Comparison of ENCODE assay signal across 1 cellular context in the genomic region with DNA sequence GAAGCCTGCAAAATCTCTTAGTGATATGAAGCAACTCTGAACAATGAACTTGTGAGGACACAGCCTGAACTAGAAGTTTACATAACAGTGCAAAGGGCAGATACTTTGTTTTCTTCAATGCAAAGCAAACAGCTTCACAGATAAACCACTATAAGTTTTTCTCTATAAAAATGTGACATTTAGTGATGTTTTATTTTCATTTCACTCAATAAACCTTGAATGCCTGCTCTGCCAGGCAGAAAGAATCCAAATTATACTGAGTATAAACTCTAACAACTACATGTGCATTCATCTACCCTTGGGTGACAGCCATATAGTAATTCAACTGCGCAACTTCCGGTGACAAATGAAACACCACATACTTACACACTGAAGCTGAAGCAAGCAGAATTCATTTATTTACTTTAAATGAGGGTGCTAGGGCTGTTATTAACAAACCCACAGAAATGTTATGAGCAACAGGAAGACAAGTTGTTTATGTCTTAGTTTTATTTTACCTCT.
TF ChIP-seq lines count a peak whose summit lies in the region.

No MANE protein-coding gene starts in this region.

TF ChIP-seq in HepG2, 621 proteins besides CTCF, POLR2A, EP300 and RAD21 (continued from another document and continues in another):
- TF ChIP-seq, protein P1, sequence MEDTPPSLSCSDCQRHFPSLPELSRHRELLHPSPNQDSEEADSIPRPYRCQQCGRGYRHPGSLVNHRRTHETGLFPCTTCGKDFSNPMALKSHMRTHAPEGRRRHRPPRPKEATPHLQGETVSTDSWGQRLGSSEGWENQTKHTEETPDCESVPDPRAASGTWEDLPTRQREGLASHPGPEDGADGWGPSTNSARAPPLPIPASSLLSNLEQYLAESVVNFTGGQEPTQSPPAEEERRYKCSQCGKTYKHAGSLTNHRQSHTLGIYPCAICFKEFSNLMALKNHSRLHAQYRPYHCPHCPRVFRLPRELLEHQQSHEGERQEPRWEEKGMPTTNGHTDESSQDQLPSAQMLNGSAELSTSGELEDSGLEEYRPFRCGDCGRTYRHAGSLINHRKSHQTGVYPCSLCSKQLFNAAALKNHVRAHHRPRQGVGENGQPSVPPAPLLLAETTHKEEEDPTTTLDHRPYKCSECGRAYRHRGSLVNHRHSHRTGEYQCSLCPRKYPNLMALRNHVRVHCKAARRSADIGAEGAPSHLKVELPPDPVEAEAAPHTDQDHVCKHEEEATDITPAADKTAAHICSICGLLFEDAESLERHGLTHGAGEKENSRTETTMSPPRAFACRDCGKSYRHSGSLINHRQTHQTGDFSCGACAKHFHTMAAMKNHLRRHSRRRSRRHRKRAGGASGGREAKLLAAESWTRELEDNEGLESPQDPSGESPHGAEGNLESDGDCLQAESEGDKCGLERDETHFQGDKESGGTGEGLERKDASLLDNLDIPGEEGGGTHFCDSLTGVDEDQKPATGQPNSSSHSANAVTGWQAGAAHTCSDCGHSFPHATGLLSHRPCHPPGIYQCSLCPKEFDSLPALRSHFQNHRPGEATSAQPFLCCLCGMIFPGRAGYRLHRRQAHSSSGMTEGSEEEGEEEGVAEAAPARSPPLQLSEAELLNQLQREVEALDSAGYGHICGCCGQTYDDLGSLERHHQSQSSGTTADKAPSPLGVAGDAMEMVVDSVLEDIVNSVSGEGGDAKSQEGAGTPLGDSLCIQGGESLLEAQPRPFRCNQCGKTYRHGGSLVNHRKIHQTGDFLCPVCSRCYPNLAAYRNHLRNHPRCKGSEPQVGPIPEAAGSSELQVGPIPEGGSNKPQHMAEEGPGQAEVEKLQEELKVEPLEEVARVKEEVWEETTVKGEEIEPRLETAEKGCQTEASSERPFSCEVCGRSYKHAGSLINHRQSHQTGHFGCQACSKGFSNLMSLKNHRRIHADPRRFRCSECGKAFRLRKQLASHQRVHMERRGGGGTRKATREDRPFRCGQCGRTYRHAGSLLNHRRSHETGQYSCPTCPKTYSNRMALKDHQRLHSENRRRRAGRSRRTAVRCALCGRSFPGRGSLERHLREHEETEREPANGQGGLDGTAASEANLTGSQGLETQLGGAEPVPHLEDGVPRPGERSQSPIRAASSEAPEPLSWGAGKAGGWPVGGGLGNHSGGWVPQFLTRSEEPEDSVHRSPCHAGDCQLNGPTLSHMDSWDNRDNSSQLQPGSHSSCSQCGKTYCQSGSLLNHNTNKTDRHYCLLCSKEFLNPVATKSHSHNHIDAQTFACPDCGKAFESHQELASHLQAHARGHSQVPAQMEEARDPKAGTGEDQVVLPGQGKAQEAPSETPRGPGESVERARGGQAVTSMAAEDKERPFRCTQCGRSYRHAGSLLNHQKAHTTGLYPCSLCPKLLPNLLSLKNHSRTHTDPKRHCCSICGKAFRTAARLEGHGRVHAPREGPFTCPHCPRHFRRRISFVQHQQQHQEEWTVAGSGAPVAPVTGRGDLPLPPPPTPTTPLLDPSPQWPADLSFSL (CRISPR knock-in tag; IDR thresholded peaks at IDR 0.05): 0 out of 2 replicates have a peak, but pooled peaks have one; percentile 69
- TF ChIP-seq, protein P2, sequence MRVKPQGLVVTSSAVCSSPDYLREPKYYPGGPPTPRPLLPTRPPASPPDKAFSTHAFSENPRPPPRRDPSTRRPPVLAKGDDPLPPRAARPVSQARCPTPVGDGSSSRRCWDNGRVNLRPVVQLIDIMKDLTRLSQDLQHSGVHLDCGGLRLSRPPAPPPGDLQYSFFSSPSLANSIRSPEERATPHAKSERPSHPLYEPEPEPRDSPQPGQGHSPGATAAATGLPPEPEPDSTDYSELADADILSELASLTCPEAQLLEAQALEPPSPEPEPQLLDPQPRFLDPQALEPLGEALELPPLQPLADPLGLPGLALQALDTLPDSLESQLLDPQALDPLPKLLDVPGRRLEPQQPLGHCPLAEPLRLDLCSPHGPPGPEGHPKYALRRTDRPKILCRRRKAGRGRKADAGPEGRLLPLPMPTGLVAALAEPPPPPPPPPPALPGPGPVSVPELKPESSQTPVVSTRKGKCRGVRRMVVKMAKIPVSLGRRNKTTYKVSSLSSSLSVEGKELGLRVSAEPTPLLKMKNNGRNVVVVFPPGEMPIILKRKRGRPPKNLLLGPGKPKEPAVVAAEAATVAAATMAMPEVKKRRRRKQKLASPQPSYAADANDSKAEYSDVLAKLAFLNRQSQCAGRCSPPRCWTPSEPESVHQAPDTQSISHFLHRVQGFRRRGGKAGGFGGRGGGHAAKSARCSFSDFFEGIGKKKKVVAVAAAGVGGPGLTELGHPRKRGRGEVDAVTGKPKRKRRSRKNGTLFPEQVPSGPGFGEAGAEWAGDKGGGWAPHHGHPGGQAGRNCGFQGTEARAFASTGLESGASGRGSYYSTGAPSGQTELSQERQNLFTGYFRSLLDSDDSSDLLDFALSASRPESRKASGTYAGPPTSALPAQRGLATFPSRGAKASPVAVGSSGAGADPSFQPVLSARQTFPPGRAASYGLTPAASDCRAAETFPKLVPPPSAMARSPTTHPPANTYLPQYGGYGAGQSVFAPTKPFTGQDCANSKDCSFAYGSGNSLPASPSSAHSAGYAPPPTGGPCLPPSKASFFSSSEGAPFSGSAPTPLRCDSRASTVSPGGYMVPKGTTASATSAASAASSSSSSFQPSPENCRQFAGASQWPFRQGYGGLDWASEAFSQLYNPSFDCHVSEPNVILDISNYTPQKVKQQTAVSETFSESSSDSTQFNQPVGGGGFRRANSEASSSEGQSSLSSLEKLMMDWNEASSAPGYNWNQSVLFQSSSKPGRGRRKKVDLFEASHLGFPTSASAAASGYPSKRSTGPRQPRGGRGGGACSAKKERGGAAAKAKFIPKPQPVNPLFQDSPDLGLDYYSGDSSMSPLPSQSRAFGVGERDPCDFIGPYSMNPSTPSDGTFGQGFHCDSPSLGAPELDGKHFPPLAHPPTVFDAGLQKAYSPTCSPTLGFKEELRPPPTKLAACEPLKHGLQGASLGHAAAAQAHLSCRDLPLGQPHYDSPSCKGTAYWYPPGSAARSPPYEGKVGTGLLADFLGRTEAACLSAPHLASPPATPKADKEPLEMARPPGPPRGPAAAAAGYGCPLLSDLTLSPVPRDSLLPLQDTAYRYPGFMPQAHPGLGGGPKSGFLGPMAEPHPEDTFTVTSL (CRISPR knock-in tag; IDR thresholded peaks at IDR 0.05; ENCODE audit: borderline replicate concordance): peak; percentile 76; the same call in 1 of the 2 replicates
- TF ChIP-seq NFE2L2 (IDR thresholded peaks at IDR 0.05; ENCODE audit: low read length) (no peak), KLF16 (CRISPR knock-in tag; IDR thresholded peaks at IDR 0.05) (no peak; a peak in 1 of 4 replicates), CREM (IDR thresholded peaks at IDR 0.05) (peak; percentile 68), CREM (CRISPR knock-in tag; IDR thresholded peaks at IDR 0.05) (no peak), RELA (CRISPR knock-in tag; IDR thresholded peaks at IDR 0.05) (no peak), ZNF383 (CRISPR knock-in tag; IDR thresholded peaks at IDR 0.05; ENCODE audit: borderline replicate concordance) (no peak), FOXA3 (CRISPR knock-in tag; IDR thresholded peaks at IDR 0.05) (peak; percentile 67), HMG20A (CRISPR knock-in tag; IDR thresholded peaks at IDR 0.05; ENCODE audit: borderline replicate concordance) (peak; percentile 67), ASH2L (IDR thresholded peaks at IDR 0.05; ENCODE audit: insufficient read length, low read depth, low read length) (peak; percentile 97), ZMYM3 (CRISPR knock-in tag; IDR thresholded peaks at IDR 0.05) (no peak; the same call in 1 of the 2 replicates), ZNF775 (CRISPR knock-in tag; IDR thresholded peaks at IDR 0.05; ENCODE audit: borderline replicate concordance) (no peak), DMAP1 (CRISPR knock-in tag; IDR thresholded peaks at IDR 0.05) (no peak), GABPA (IDR thresholded peaks at IDR 0.05; ENCODE audit: low read depth, low read length) (no peak), GABPA (CRISPR knock-in tag; IDR thresholded peaks at IDR 0.05; ENCODE audit: low read depth) (peak; percentile 86), NFIC (IDR thresholded peaks at IDR 0.05; ENCODE audit: low read length) (peak; percentile 85; the same call in 1 of the 2 replicates), NR2F2 (IDR thresholded peaks at IDR 0.05; ENCODE audit: borderline replicate concordance, low read depth) (peak; percentile 58; the same call in 1 of the 2 replicates), EHMT2 (IDR thresholded peaks at IDR 0.05; ENCODE audit: borderline replicate concordance, low read depth, low read length) (peak; percentile 85; the same call in 1 of the 2 replicates), RXRB (CRISPR knock-in tag; IDR thresholded peaks at IDR 0.05; ENCODE audit: borderline replicate concordance) (peak; percentile 33; the same call in 1 of the 2 replicates), ZNF564 (CRISPR knock-in tag; IDR thresholded peaks at IDR 0.05) (no peak), SOX13 (IDR thresholded peaks at IDR 0.05) (0 out of 2 replicates have a peak, but pooled peaks have one; percentile 44), SOX13 (CRISPR knock-in tag; conservative IDR thresholded peaks at IDR 0.05 in 1 of 2, IDR thresholded peaks at IDR 0.05 in 1 of 2) (peak in 1 of 2 experiments; percentile 86; a peak in 2 of 4 replicates), ATM (IDR thresholded peaks at IDR 0.05; ENCODE audit: borderline replicate concordance) (no peak)
- TF ChIP-seq, protein P3, sequence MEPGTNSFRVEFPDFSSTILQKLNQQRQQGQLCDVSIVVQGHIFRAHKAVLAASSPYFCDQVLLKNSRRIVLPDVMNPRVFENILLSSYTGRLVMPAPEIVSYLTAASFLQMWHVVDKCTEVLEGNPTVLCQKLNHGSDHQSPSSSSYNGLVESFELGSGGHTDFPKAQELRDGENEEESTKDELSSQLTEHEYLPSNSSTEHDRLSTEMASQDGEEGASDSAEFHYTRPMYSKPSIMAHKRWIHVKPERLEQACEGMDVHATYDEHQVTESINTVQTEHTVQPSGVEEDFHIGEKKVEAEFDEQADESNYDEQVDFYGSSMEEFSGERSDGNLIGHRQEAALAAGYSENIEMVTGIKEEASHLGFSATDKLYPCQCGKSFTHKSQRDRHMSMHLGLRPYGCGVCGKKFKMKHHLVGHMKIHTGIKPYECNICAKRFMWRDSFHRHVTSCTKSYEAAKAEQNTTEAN (CRISPR knock-in tag; conservative IDR thresholded peaks at IDR 0.05): peak; percentile 49; the same call in 1 of the 2 replicates
- TF ChIP-seq, protein P4, sequence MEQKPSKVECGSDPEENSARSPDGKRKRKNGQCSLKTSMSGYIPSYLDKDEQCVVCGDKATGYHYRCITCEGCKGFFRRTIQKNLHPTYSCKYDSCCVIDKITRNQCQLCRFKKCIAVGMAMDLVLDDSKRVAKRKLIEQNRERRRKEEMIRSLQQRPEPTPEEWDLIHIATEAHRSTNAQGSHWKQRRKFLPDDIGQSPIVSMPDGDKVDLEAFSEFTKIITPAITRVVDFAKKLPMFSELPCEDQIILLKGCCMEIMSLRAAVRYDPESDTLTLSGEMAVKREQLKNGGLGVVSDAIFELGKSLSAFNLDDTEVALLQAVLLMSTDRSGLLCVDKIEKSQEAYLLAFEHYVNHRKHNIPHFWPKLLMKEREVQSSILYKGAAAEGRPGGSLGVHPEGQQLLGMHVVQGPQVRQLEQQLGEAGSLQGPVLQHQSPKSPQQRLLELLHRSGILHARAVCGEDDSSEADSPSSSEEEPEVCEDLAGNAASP (CRISPR knock-in tag; IDR thresholded peaks at IDR 0.05; ENCODE audit: borderline replicate concordance): peak; percentile 90; the same call in 1 of the 2 replicates
- TF ChIP-seq, protein P5, sequence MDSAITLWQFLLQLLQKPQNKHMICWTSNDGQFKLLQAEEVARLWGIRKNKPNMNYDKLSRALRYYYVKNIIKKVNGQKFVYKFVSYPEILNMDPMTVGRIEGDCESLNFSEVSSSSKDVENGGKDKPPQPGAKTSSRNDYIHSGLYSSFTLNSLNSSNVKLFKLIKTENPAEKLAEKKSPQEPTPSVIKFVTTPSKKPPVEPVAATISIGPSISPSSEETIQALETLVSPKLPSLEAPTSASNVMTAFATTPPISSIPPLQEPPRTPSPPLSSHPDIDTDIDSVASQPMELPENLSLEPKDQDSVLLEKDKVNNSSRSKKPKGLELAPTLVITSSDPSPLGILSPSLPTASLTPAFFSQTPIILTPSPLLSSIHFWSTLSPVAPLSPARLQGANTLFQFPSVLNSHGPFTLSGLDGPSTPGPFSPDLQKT (CRISPR knock-in tag; IDR thresholded peaks at IDR 0.05; ENCODE audit: borderline replicate concordance): no peak
- TF ChIP-seq, protein P6, sequence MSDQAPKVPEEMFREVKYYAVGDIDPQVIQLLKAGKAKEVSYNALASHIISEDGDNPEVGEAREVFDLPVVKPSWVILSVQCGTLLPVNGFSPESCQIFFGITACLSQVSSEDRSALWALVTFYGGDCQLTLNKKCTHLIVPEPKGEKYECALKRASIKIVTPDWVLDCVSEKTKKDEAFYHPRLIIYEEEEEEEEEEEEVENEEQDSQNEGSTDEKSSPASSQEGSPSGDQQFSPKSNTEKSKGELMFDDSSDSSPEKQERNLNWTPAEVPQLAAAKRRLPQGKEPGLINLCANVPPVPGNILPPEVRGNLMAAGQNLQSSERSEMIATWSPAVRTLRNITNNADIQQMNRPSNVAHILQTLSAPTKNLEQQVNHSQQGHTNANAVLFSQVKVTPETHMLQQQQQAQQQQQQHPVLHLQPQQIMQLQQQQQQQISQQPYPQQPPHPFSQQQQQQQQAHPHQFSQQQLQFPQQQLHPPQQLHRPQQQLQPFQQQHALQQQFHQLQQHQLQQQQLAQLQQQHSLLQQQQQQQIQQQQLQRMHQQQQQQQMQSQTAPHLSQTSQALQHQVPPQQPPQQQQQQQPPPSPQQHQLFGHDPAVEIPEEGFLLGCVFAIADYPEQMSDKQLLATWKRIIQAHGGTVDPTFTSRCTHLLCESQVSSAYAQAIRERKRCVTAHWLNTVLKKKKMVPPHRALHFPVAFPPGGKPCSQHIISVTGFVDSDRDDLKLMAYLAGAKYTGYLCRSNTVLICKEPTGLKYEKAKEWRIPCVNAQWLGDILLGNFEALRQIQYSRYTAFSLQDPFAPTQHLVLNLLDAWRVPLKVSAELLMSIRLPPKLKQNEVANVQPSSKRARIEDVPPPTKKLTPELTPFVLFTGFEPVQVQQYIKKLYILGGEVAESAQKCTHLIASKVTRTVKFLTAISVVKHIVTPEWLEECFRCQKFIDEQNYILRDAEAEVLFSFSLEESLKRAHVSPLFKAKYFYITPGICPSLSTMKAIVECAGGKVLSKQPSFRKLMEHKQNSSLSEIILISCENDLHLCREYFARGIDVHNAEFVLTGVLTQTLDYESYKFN (CRISPR knock-in tag; conservative IDR thresholded peaks at IDR 0.05): peak; percentile 88
- TF ChIP-seq, protein P7, sequence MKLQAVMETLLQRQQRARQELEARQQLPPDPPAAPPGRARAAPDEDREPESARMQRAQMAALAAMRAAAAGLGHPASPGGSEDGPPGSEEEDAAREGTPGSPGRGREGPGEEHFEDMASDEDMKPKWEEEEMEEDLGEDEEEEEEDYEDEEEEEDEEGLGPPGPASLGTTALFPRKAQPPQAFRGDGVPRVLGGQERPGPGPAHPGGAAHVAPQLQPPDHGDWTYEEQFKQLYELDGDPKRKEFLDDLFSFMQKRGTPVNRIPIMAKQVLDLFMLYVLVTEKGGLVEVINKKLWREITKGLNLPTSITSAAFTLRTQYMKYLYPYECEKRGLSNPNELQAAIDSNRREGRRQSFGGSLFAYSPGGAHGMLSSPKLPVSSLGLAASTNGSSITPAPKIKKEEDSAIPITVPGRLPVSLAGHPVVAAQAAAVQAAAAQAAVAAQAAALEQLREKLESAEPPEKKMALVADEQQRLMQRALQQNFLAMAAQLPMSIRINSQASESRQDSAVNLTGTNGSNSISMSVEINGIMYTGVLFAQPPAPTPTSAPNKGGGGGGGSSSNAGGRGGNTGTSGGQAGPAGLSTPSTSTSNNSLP (IDR thresholded peaks at IDR 0.05; ENCODE audit: low read depth, low read length): peak; percentile 37; the same call in 1 of the 2 replicates
- TF ChIP-seq, protein P8, sequence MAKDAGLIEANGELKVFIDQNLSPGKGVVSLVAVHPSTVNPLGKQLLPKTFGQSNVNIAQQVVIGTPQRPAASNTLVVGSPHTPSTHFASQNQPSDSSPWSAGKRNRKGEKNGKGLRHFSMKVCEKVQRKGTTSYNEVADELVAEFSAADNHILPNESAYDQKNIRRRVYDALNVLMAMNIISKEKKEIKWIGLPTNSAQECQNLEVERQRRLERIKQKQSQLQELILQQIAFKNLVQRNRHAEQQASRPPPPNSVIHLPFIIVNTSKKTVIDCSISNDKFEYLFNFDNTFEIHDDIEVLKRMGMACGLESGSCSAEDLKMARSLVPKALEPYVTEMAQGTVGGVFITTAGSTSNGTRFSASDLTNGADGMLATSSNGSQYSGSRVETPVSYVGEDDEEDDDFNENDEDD (CRISPR knock-in tag; IDR thresholded peaks at IDR 0.05; ENCODE audit: borderline replicate concordance): no peak
